Comparison of ENCODE assay signal across 24 cellular contexts in genomic region chr9:19246891-19247290, GRCh38.
"Had no signal": no experiment of that assay in that cellular context is flagged by ENCODE, and none has a peak within 500 bp of the region (broad histone marks: within the 10 kb centered on the region; RNA-seq: fewer than 3 reads in every experiment).

No MANE protein-coding gene starts in this region.

- H3K27ac Mint-ChIP-seq: stimulated activated memory B cell treated with anti-CD40 and anti-IgM and Interleukin-4, amounts not matched to agents 10 μg/mL and 1 μg/mL and 100 μg/mL, for 72 hours; stimulated activated naive CD8-positive, alpha-beta T cell treated with anti-CD3 and anti-CD28 coated beads, Interleukin-15, Interleukin-2, amounts not matched to agents 100 ng/mL and 50 ng/mL, for 24 hours had no signal

- H3K36me3 ChIP-seq: pancreas, right lobe of liver, upper lobe of left lung, uterus had no signal

- H3K9me3 ChIP-seq: pancreas, psoas muscle, right lobe of liver, spleen, tibial artery, upper lobe of left lung, uterus had no signal

- H3K27ac ChIP-seq: dorsolateral prefrontal cortex, pancreas, psoas muscle, right lobe of liver, spleen, tibial artery, upper lobe of left lung, uterus had no signal

- H3K9me3 Mint-ChIP-seq: naive thymus-derived CD4-positive, alpha-beta T cell; stimulated activated memory B cell treated with anti-CD40 and anti-IgM and Interleukin-4, amounts not matched to agents 10 μg/mL and 1 μg/mL and 100 μg/mL, for 72 hours; stimulated activated naive CD8-positive, alpha-beta T cell treated with anti-CD3 and anti-CD28 coated beads, Interleukin-15, Interleukin-2, amounts not matched to agents 100 ng/mL and 50 ng/mL, for 24 hours had no signal

- FAIRE-seq: islet of Langerhans, pancreas had no signal

- H3K4me3 ChIP-seq: dorsolateral prefrontal cortex, pancreas, psoas muscle, right lobe of liver, spleen, tibial artery, upper lobe of left lung, uterus had no signal

- H3K27me3 ChIP-seq: dorsolateral prefrontal cortex, pancreas, right lobe of liver, spleen, tibial artery, upper lobe of left lung, uterus had no signal

- DNase-seq: cortex of kidney; dorsolateral prefrontal cortex; effector CD8-positive, alpha-beta T cell; foreskin melanocyte; head of caudate nucleus; hippocampal formation; kidney glomerular epithelial cell; mammary epithelial cell; naive thymus-derived CD4-positive, alpha-beta T cell; occipital lobe; pancreas; psoas muscle; retina; right lobe of liver; spleen; stimulated activated CD4-positive, alpha-beta T cell treated with anti-CD3 and anti-CD28 coated beads, Interleukin-15, amount 100 ng/mL, for 24 hours; stimulated activated CD4-positive, alpha-beta T cell treated with anti-CD3 and anti-CD28 coated beads, Interleukin-1b, Interleukin-23, amount 100 ng/mL, for 48 hours; stimulated activated CD4-positive, alpha-beta T cell treated with anti-CD3 and anti-CD28 coated beads, Interleukin-4, amount 100 ng/mL, for 24 hours; tibial artery; upper lobe of left lung; uterus had no signal

- ATAC-seq: naive thymus-derived CD4-positive, alpha-beta T cell; pancreas; psoas muscle; right lobe of liver; stimulated activated memory B cell treated with anti-CD40 and anti-IgM and Interleukin-4, amounts not matched to agents 10 μg/mL and 1 μg/mL and 100 μg/mL, for 72 hours had no signal

- H3K27me3 Mint-ChIP-seq: naive thymus-derived CD4-positive, alpha-beta T cell; stimulated activated memory B cell treated with anti-CD40 and anti-IgM and Interleukin-4, amounts not matched to agents 10 μg/mL and 1 μg/mL and 100 μg/mL, for 72 hours; stimulated activated naive CD8-positive, alpha-beta T cell treated with anti-CD3 and anti-CD28 coated beads, Interleukin-15, Interleukin-2, amounts not matched to agents 100 ng/mL and 50 ng/mL, for 24 hours had no signal

- H3K4me3 Mint-ChIP-seq: stimulated activated memory B cell treated with anti-CD40 and anti-IgM and Interleukin-4, amounts not matched to agents 10 μg/mL and 1 μg/mL and 100 μg/mL, for 72 hours; stimulated activated naive CD8-positive, alpha-beta T cell treated with anti-CD3 and anti-CD28 coated beads, Interleukin-15, Interleukin-2, amounts not matched to agents 100 ng/mL and 50 ng/mL, for 24 hours had no signal
